9 cellular contexts compared by ENCODE assay signal in the genomic region with DNA sequence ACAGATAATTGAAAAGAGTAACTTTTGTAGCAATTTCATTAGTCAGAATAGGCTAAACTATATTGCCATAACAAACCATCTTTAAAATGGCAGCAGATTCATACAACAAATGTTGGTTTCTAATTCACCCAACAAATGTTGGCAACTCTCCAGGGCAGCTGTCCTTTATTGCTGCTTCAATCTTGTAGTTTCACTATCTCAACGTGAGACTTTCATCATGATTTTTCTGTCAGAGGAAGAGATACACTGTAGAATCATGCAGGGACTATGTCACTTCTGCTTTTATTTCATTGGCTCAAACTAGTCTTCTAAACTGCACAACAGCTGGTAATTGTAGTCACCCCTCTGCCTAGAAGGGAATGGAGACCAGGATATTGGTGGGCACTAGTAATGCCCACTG.
DNase-seq lines count a peak whose midpoint lies in the region; ATAC-seq and TF ChIP-seq lines count a peak whose summit lies in the region.
"Had no signal": no experiment of that assay in that cellular context is flagged by ENCODE, and none has a peak within 500 bp of the region (broad histone marks: within the 10 kb centered on the region; RNA-seq: fewer than 3 reads in every experiment).

No MANE protein-coding gene starts in this region.

- H3K27ac ChIP-seq in naive thymus-derived CD4-positive, alpha-beta T cell (ENCODE audit: low read depth, low read length) = no peak overlapping the region

- no peak overlapping the region for H3K9ac ChIP-seq in adipocyte (ENCODE audit: low read length)

- H3K4me1 ChIP-seq in adipocyte (ENCODE audit: control insufficient read depth, insufficient read depth, low read length) = peaks cover 7% of the 10 kb centered on the region
- no peaks in the 10 kb centered on the region for H3K4me1 ChIP-seq in naive thymus-derived CD4-positive, alpha-beta T cell (ENCODE audit: control insufficient read depth in 2 of 2, insufficient read depth in 2 of 2, low read length in 2 of 2)

- intact Hi-C loops in naive thymus-derived CD4-positive, alpha-beta T cell (cut with micrococcal nuclease) = no loop called here

- no peaks in the 10 kb centered on the region for H3K9me3 ChIP-seq in adipocyte (ENCODE audit: control insufficient read depth, low read length)
- no peaks in the 10 kb centered on the region for H3K9me3 ChIP-seq in naive thymus-derived CD4-positive, alpha-beta T cell (ENCODE audit: control insufficient read depth in 2 of 3, low read length in 3 of 3)

- POLR2A ChIA-PET in naive thymus-derived CD4-positive, alpha-beta T cell (lab: Charles Lee) = interaction anchor here (0.6 kb wide), 1 partner anchor 1050 kb away, joined by 3 read pairs; no protein-coding TSS in a partner anchor
- POLR2A ChIA-PET in GM10248 (lab: Yijun Ruan, JAX) = no interaction called here

- H3K9me3 Mint-ChIP-seq in naive thymus-derived CD4-positive, alpha-beta T cell = no peaks in the 10 kb centered on the region
- H3K9me3 Mint-ChIP-seq: activated T-cell treated with anti-CD3 and anti-CD28 coated beads, Interleukin-2, amount 50 U/mL, for 72 hours had no signal

- no peak overlapping the region for H3K27ac Mint-ChIP-seq in naive thymus-derived CD4-positive, alpha-beta T cell
- H3K27ac Mint-ChIP-seq: activated T-cell treated with anti-CD3 and anti-CD28 coated beads, Interleukin-2, amount 50 U/mL, for 72 hours had no signal

- H3K4me1 Mint-ChIP-seq in naive thymus-derived CD4-positive, alpha-beta T cell = peaks cover 0 to 5% (median 0%) of the 10 kb centered on the region in 7 donors

- no peaks in the 10 kb centered on the region for H3K36me3 ChIP-seq in adipocyte (ENCODE audit: control insufficient read depth, insufficient read depth, low read length, severe bottlenecking)
- H3K36me3 ChIP-seq in naive thymus-derived CD4-positive, alpha-beta T cell (ENCODE audit: control insufficient read depth in 2 of 3, insufficient read depth in 3 of 3, low read length in 3 of 3) = no peaks in the 10 kb centered on the region

- peak overlapping the region; percentile 39 for H3K4me3 ChIP-seq in adipocyte (ENCODE audit: low read length)
- H3K4me3 ChIP-seq in naive thymus-derived CD4-positive, alpha-beta T cell (ENCODE audit: low read length) = no peak overlapping the region

- no peaks in the 10 kb centered on the region for H3K36me3 Mint-ChIP-seq in naive thymus-derived CD4-positive, alpha-beta T cell

- peaks cover 0 to 10% (median 0%) of the 10 kb centered on the region in 5 donors for H3K27me3 Mint-ChIP-seq in naive thymus-derived CD4-positive, alpha-beta T cell

- TF ChIP-seq CTCF in GM10248 (IDR thresholded peaks at IDR 0.05; ENCODE audit: control extremely low read depth, extremely low read depth, low read depth, missing control alignments) (no peak), GM10266 (IDR thresholded peaks at IDR 0.05; ENCODE audit: control insufficient read depth, insufficient read depth, low read depth, missing control alignments) (no peak)

- peak; percentile 78 for ATAC-seq in GM18867 (IDR thresholded peaks at IDR 0.05; ENCODE audit: unreplicated experiment)
- ATAC-seq in naive thymus-derived CD4-positive, alpha-beta T cell = peak; percentile 62
- ATAC-seq in HG02642 (IDR thresholded peaks at IDR 0.05; ENCODE audit: poor library complexity, unreplicated experiment) = no peak

- no peak overlapping the region for H3K4me3 Mint-ChIP-seq in naive thymus-derived CD4-positive, alpha-beta T cell
- H3K4me3 Mint-ChIP-seq: activated T-cell treated with anti-CD3 and anti-CD28 coated beads, Interleukin-2, amount 50 U/mL, for 72 hours had no signal

- peak; percentile 30 for DNase-seq in KG1 (lab: John Stamatoyannopoulos, UW)
- peak; percentile 29 for DNase-seq in adipocyte (ENCODE audit: low read depth)
- DNase-seq in naive thymus-derived CD4-positive, alpha-beta T cell = peak in 1 of 9 donors; percentile 4
- DNase-seq in GM10248 (ENCODE audit: extremely low spot score) = no peak
- no peak for DNase-seq in GM10266 (ENCODE audit: extremely low spot score)
- DNase-seq: NCI-H1436 had no signal

- H3K27me3 ChIP-seq in adipocyte (replicated peaks; ENCODE audit: control insufficient read depth, insufficient read depth, low read length) = no peaks in the 10 kb centered on the region
- no peaks in the 10 kb centered on the region for H3K27me3 ChIP-seq in naive thymus-derived CD4-positive, alpha-beta T cell (ENCODE audit: control insufficient read depth in 2 of 2, insufficient read depth in 2 of 2, low read length in 2 of 2)

- CTCF ChIA-PET in naive thymus-derived CD4-positive, alpha-beta T cell (lab: Charles Lee) = no interaction called here
- CTCF ChIA-PET in GM10248 (lab: Yijun Ruan, JAX) = no interaction called here

Comparison
In these comparisons a context has a peak if more than half of its experiments do, and no peak if none do; other contexts are left out.
1. DNase-seq: peak in KG1 (single experiment) and adipocyte (single experiment); none in GM10248 (single experiment) and GM10266 (single experiment).